ENCODE assay signal across 9 cellular contexts in the genomic region with DNA sequence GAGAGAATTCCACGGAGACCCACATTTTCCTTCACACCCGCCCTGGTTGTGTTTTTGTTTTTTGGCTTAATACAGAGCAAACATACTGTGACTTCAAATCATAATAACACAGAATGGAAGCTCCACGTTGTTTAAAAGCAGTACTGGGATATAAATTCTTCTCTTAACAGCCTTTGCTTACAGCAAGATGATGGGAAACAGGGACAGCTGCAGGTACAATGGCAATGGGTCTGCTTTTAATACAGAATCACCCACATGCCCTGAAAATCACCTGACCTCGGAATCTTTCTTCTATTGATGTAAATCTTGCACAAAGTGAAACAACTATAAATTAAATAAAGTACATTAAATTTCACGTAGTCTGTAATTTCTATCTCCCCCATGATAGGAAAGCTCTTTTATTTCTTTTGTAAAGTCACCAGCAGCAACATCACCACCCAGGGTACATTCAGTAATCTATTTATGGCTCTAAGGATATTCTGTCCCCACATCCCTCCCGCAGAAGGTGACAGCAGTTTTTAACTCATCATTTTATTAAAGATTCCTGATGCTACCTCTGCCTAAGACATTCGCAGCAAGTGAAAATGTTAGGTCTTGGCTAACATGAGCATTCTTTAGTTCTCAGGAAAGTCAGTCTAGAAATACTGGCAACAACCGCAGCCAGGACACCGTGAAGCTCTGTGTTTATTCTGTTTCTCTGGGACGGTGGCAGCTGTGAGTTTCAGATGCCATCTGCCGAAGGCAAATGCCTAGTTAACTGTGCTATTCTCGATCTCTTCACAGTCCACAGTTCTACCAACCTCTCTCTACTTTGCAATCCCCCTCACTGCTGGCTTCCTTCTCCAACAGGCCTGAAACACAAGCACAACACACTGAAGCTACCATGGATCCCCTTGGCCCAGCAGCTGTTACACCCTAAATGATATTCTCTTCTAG.
A peak's percentile ranks its signal among the peaks of the same experiment; 100 is the strongest.
DNase-seq lines count a peak whose midpoint lies in the region; ATAC-seq, FAIRE-seq and TF ChIP-seq lines count a peak whose summit lies in the region.
"Had no signal": no experiment of that assay in that cellular context is flagged by ENCODE, and none has a peak within 500 bp of the region (broad histone marks: within the 10 kb centered on the region; RNA-seq: fewer than 3 reads in every experiment).

No MANE protein-coding gene starts in this region.

- no peaks in the 10 kb centered on the region for H3K23me2 ChIP-seq in H9 (ENCODE audit: insufficient read length, low read depth, low read length, poor library complexity, severe bottlenecking)

- H3K27ac Mint-ChIP-seq in H9 (peak overlapping the region in 2 of 3 experiments; percentile 20 to 78; a peak in 3 of 7 replicates), brain (peak overlapping the region; percentile 0 to 79 (median 71))
- H3K27ac Mint-ChIP-seq in stimulated activated memory B cell treated with anti-CD40 and anti-IgM and Interleukin-4, amounts not matched to agents 10 μg/mL and 1 μg/mL and 100 μg/mL, for 72 hours = no peak overlapping the region

- H3K27me3 ChIP-seq in H9 (ENCODE audit: insufficient read depth, low read length) (no peaks in the 10 kb centered on the region), small intestine (ENCODE audit: control insufficient read depth in 2 of 2, insufficient read depth in 2 of 2, low read length in 2 of 2) (no peaks in the 10 kb centered on the region)

- H4K91ac ChIP-seq in H9 (ENCODE audit: insufficient read length, low read depth, low read length) = no peak overlapping the region

- H3T11ph ChIP-seq in H9 (ENCODE audit: low read length) = no peak overlapping the region

- no peak overlapping the region for H3K4me3 ChIP-seq in small intestine (ENCODE audit: low read depth in 1 of 2, low read length in 2 of 2)

- FAIRE-seq in small intestine (lab: Jason Lieb, UNC) = no peak

- H3K36me3 ChIP-seq in small intestine (ENCODE audit: control insufficient read depth in 2 of 2, insufficient read depth in 2 of 2, low read length in 2 of 2) = peaks cover 5 to 6% of the 10 kb centered on the region in 2 donors

- H2BK20ac ChIP-seq in H9 (ENCODE audit: low read depth, low read length, poor library complexity, severe bottlenecking) = no peak overlapping the region

- H3K4me1 Mint-ChIP-seq in H9 (peaks cover 29 to 30% of the 10 kb centered on the region in 2 experiments), brain (peaks cover 49% of the 10 kb centered on the region)
- peaks cover 21% of the 10 kb centered on the region for H3K4me1 Mint-ChIP-seq in stimulated activated memory B cell treated with anti-CD40 and anti-IgM and Interleukin-4, amounts not matched to agents 10 μg/mL and 1 μg/mL and 100 μg/mL, for 72 hours

- H3K79me1 ChIP-seq in H9 (ENCODE audit: insufficient read depth, low read depth, low read length, poor library complexity, severe bottlenecking) = no peaks in the 10 kb centered on the region

- H2BK15ac ChIP-seq in H9 (ENCODE audit: low read depth, low read length) = no peak overlapping the region

- DNase-seq in DMS 273 (lab: John Stamatoyannopoulos, UW; ENCODE audit: unreplicated experiment) (peak; percentile 87), H9 (no peak), middle frontal gyrus (ENCODE audit: extremely low spot score, low spot score) (peak; percentile 36), small intestine (no peak), DMS79 (lab: John Stamatoyannopoulos, UW) (no peak)
- DNase-seq: activated effector memory CD4-positive, alpha-beta T cell treated with anti-CD3 and anti-CD28 coated beads, Interleukin-2, amount 50 U/mL, for 16 hours had no signal

- no peak overlapping the region for H2BK12ac ChIP-seq in H9 (ENCODE audit: insufficient read length, low read depth, low read length)

- no peak overlapping the region for H4K8ac ChIP-seq in H9 (replicated peaks; ENCODE audit: insufficient read length, low read depth, low read length)

- H3K4me1 ChIP-seq in H9 (ENCODE audit: insufficient read depth, low read length) (peaks cover 8% of the 10 kb centered on the region; the same call in 1 of the 2 replicates), small intestine (ENCODE audit: control insufficient read depth in 2 of 2, insufficient read depth in 1 of 2, low read depth in 1 of 2, low read length in 1 of 2) (no peaks in the 10 kb centered on the region)

- H3K79me2 ChIP-seq in H9 (ENCODE audit: insufficient read depth, low read length) = no peaks in the 10 kb centered on the region

- H3K27ac ChIP-seq in H9 (ENCODE audit: insufficient read length, low read depth, low read length) (no peak overlapping the region), small intestine (ENCODE audit: low read depth in 1 of 2, low read length in 1 of 2) (peak overlapping the region in 1 of 2 donors; percentile 25)

- no peak overlapping the region for H3K18ac ChIP-seq in H9 (ENCODE audit: insufficient read length, low read depth, low read length)

- no peak overlapping the region for H2BK120ac ChIP-seq in H9 (ENCODE audit: low read depth, low read length, poor library complexity, severe bottlenecking)

- WGBS in H9 (ENCODE audit: extremely low coverage, insufficient read length, low lambda C conversion rate) = no CpG with 5 or more reads among the region's 12 CpGs
- WGBS in small intestine, 3 donors = 85 to 92% (median 90%) methylated on average over 12 of the region's 12 CpGs

- no peak for TF ChIP-seq CTCF in H9 (conservative IDR thresholded peaks at IDR 0.05)
- TF ChIP-seq CTCF in brain (conservative IDR thresholded peaks at IDR 0.05) = no peak

- H4K5ac ChIP-seq in H9 (ENCODE audit: insufficient read length, low read depth, low read length) = no peak overlapping the region

- ATAC-seq in GM21390 (IDR thresholded peaks at IDR 0.05; ENCODE audit: unreplicated experiment) = no peak
- no peak for ATAC-seq in stimulated activated memory B cell treated with anti-CD40 and anti-IgM and Interleukin-4, amounts not matched to agents 10 μg/mL and 1 μg/mL and 100 μg/mL, for 72 hours

- no peak overlapping the region for H3K23ac ChIP-seq in H9 (ENCODE audit: insufficient read length, low read depth, low read length)

- H2AK5ac ChIP-seq in H9 (ENCODE audit: insufficient read length, low read length) = no peak overlapping the region

- no peak overlapping the region for H3K4ac ChIP-seq in H9 (ENCODE audit: low read depth, low read length)

- H3K9me3 Mint-ChIP-seq in H9 = no peaks in the 10 kb centered on the region
- H3K9me3 Mint-ChIP-seq in brain = no peaks in the 10 kb centered on the region
- no peaks in the 10 kb centered on the region for H3K9me3 Mint-ChIP-seq in stimulated activated memory B cell treated with anti-CD40 and anti-IgM and Interleukin-4, amounts not matched to agents 10 μg/mL and 1 μg/mL and 100 μg/mL, for 72 hours

- no peak overlapping the region for H2AFZ ChIP-seq in H9 (ENCODE audit: low read length)

- no peak overlapping the region for H2BK5ac ChIP-seq in H9 (ENCODE audit: insufficient read length, low read length)

- no peak overlapping the region for H3K4me3 Mint-ChIP-seq in H9
- H3K4me3 Mint-ChIP-seq in brain = peak overlapping the region in 3 of 5 experiments; percentile 24 to 38 (median 27)
- no peak overlapping the region for H3K4me3 Mint-ChIP-seq in stimulated activated memory B cell treated with anti-CD40 and anti-IgM and Interleukin-4, amounts not matched to agents 10 μg/mL and 1 μg/mL and 100 μg/mL, for 72 hours

- H3K4me2 ChIP-seq in H9 (ENCODE audit: insufficient read depth, insufficient read length, low read length) = no peak overlapping the region

- H3K27me3 Mint-ChIP-seq in H9 (ENCODE audit: low read depth) (no peaks in the 10 kb centered on the region), brain (peaks cover 4% of the 10 kb centered on the region)
- no peaks in the 10 kb centered on the region for H3K27me3 Mint-ChIP-seq in stimulated activated memory B cell treated with anti-CD40 and anti-IgM and Interleukin-4, amounts not matched to agents 10 μg/mL and 1 μg/mL and 100 μg/mL, for 72 hours

- no peaks in the 10 kb centered on the region for H4K20me1 ChIP-seq in H9 (ENCODE audit: control insufficient read depth, insufficient read depth, insufficient read length)

- H3K14ac ChIP-seq in H9 (ENCODE audit: insufficient read depth, low read length) = no peak overlapping the region

- no peak overlapping the region for H3K9ac ChIP-seq in H9 (ENCODE audit: extremely low read depth, insufficient read length, low read length)

- H3K56ac ChIP-seq in H9 (ENCODE audit: insufficient read length, low read depth, low read length) = no peak overlapping the region

- H3K9me3 ChIP-seq in H9 (ENCODE audit: control insufficient read depth, low read depth, low read length) = no peaks in the 10 kb centered on the region
- H3K9me3 ChIP-seq in small intestine (ENCODE audit: control insufficient read depth, low read depth) = no peaks in the 10 kb centered on the region

- peaks cover 37 to 74% (median 52%) of the 10 kb centered on the region in 3 experiments for H3K36me3 Mint-ChIP-seq in H9 (ENCODE audit: insufficient read depth in 1 of 3, low read depth in 3 of 3)
- H3K36me3 Mint-ChIP-seq in brain = peaks cover 53% of the 10 kb centered on the region
- peaks cover 79% of the 10 kb centered on the region for H3K36me3 Mint-ChIP-seq in stimulated activated memory B cell treated with anti-CD40 and anti-IgM and Interleukin-4, amounts not matched to agents 10 μg/mL and 1 μg/mL and 100 μg/mL, for 72 hours

Comparison
In these comparisons a context has a peak if more than half of its experiments do, and no peak if none do; other contexts are left out.
1. DNase-seq: peak in DMS 273 (single experiment) and middle frontal gyrus (single experiment); none in H9 (single experiment), small intestine (single experiment) and DMS79 (single experiment).
2. H3K4me3 Mint-ChIP-seq: peak in brain (3 of 5); none in H9 (0 of 2) and stimulated activated memory B cell treated with anti-CD40 and anti-IgM and Interleukin-4, amounts not matched to agents 10 μg/mL and 1 μg/mL and 100 μg/mL, for 72 hours (single experiment).